In genomic region chr1:25554886-25555752, GRCh38 we compare ENCODE assay signal across 1 cellular context.
TF ChIP-seq lines count a peak whose summit lies in the region.

No MANE protein-coding gene starts in this region.

TF ChIP-seq in K562, 482 proteins besides CTCF, POLR2A, EP300 and RAD21 (continued from another document):
- 0 out of 2 replicates have a peak, but pooled peaks have one; percentile 20 for TF ChIP-seq ZFP91 (CRISPR knock-in tag; IDR thresholded peaks at IDR 0.05)
- TF ChIP-seq ZNF695 (CRISPR knock-in tag; IDR thresholded peaks at IDR 0.05) = no peak
- TF ChIP-seq ZNF217 (CRISPR knock-in tag; IDR thresholded peaks at IDR 0.05) = no peak
- TF ChIP-seq SREBF1 (IDR thresholded peaks at IDR 0.05; ENCODE audit: borderline replicate concordance, low read depth, low read length) = no peak
- TF ChIP-seq NFE2 (IDR thresholded peaks at IDR 0.05; ENCODE audit: low read depth) = peak; percentile 17; the same call in 1 of the 2 replicates
- TF ChIP-seq RAD51 (IDR thresholded peaks at IDR 0.05; ENCODE audit: borderline replicate concordance, low read depth) = no peak
- TF ChIP-seq ADNP (tag; IDR thresholded peaks at IDR 0.05) = peak; percentile 83; the same call in 1 of the 2 replicates
- TF ChIP-seq CHD4 (IDR thresholded peaks at IDR 0.05; ENCODE audit: insufficient read depth, insufficient replicate concordance, low read depth, low read length, poor library complexity, severe bottlenecking) = peak; percentile 22
- no peak for TF ChIP-seq ZNF175 (CRISPR knock-in tag; IDR thresholded peaks at IDR 0.05; ENCODE audit: low read depth)
- 0 out of 2 replicates have a peak, but pooled peaks have one; percentile 37 for TF ChIP-seq ZNF609 (CRISPR knock-in tag; IDR thresholded peaks at IDR 0.05; ENCODE audit: borderline replicate concordance)
- TF ChIP-seq NR1H2 (CRISPR knock-in tag; IDR thresholded peaks at IDR 0.05) = no peak
- no peak for TF ChIP-seq THRAP3 (IDR thresholded peaks at IDR 0.05; ENCODE audit: borderline replicate concordance)
- no peak for TF ChIP-seq RBM14 (IDR thresholded peaks at IDR 0.05; ENCODE audit: borderline replicate concordance, insufficient read depth, low read depth, low read length)
- TF ChIP-seq ZNF174 (CRISPR knock-in tag; IDR thresholded peaks at IDR 0.05) = no peak
- TF ChIP-seq FOXA1 (IDR thresholded peaks at IDR 0.05; ENCODE audit: borderline replicate concordance) = no peak
- 0 out of 2 replicates have a peak, but pooled peaks have one; percentile 23 for TF ChIP-seq ZC3H4 (CRISPR knock-in tag; IDR thresholded peaks at IDR 0.05; ENCODE audit: borderline replicate concordance)
- TF ChIP-seq ZNF449 (CRISPR knock-in tag; IDR thresholded peaks at IDR 0.05) = no peak
- TF ChIP-seq ZNF232 (CRISPR knock-in tag; IDR thresholded peaks at IDR 0.05) = no peak
- peak; percentile 68 for TF ChIP-seq RBM25 (IDR thresholded peaks at IDR 0.05; ENCODE audit: low read depth, low read length, severe bottlenecking)
- TF ChIP-seq RBM34 (IDR thresholded peaks at IDR 0.05; ENCODE audit: borderline replicate concordance, insufficient read depth, low read length) = no peak
- TF ChIP-seq CBX3 (IDR thresholded peaks at IDR 0.05; ENCODE audit: borderline replicate concordance in 1 of 2, low read length in 2 of 2) = 0 out of 3 replicates have a peak, but pooled peaks of 1 of the 2 experiments have one; percentile 37
- TF ChIP-seq, protein P1, sequence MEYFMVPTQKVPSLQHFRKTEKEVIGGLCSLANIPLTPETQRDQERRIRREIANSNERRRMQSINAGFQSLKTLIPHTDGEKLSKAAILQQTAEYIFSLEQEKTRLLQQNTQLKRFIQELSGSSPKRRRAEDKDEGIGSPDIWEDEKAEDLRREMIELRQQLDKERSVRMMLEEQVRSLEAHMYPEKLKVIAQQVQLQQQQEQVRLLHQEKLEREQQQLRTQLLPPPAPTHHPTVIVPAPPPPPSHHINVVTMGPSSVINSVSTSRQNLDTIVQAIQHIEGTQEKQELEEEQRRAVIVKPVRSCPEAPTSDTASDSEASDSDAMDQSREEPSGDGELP (CRISPR knock-in tag; IDR thresholded peaks at IDR 0.05; ENCODE audit: borderline replicate concordance) = 0 out of 2 replicates have a peak, but pooled peaks have one; percentile 17
- 0 out of 2 replicates have a peak, but pooled peaks have one; percentile 29 for TF ChIP-seq STAG1 (CRISPR knock-in tag; IDR thresholded peaks at IDR 0.05; ENCODE audit: borderline replicate concordance)
- TF ChIP-seq FOXK2 (conservative IDR thresholded peaks at IDR 0.05 in 1 of 2, IDR thresholded peaks at IDR 0.05 in 1 of 2; ENCODE audit: low read depth in 2 of 2) = no peak
- TF ChIP-seq SRSF7 (optimal IDR thresholded peaks at IDR 0.05; ENCODE audit: low read depth, low read length) = no peak
- TF ChIP-seq LEF1 (IDR thresholded peaks at IDR 0.05) = no peak
- no peak for TF ChIP-seq CEBPB (tag; IDR thresholded peaks at IDR 0.05)
- TF ChIP-seq HEY1 (CRISPR knock-in tag; IDR thresholded peaks at IDR 0.05; ENCODE audit: borderline replicate concordance) = no peak
- TF ChIP-seq, protein P2, sequence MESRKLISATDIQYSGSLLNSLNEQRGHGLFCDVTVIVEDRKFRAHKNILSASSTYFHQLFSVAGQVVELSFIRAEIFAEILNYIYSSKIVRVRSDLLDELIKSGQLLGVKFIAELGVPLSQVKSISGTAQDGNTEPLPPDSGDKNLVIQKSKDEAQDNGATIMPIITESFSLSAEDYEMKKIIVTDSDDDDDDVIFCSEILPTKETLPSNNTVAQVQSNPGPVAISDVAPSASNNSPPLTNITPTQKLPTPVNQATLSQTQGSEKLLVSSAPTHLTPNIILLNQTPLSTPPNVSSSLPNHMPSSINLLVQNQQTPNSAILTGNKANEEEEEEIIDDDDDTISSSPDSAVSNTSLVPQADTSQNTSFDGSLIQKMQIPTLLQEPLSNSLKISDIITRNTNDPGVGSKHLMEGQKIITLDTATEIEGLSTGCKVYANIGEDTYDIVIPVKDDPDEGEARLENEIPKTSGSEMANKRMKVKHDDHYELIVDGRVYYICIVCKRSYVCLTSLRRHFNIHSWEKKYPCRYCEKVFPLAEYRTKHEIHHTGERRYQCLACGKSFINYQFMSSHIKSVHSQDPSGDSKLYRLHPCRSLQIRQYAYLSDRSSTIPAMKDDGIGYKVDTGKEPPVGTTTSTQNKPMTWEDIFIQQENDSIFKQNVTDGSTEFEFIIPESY (CRISPR knock-in tag; IDR thresholded peaks at IDR 0.05) = no peak
- no peak for TF ChIP-seq E2F3 (CRISPR knock-in tag; IDR thresholded peaks at IDR 0.05)
- TF ChIP-seq ERF (CRISPR knock-in tag; IDR thresholded peaks at IDR 0.05) = no peak
- 0 out of 2 replicates have a peak, but pooled peaks have one; percentile 35 for TF ChIP-seq SP1 (CRISPR knock-in tag; IDR thresholded peaks at IDR 0.05)
- peak; percentile 69 for TF ChIP-seq BCOR (IDR thresholded peaks at IDR 0.05)
- no peak for TF ChIP-seq ETV1 (tag; conservative IDR thresholded peaks at IDR 0.05; ENCODE audit: low read depth)
- TF ChIP-seq KAT7 (CRISPR knock-in tag; IDR thresholded peaks at IDR 0.05; ENCODE audit: borderline replicate concordance) = 0 out of 2 replicates have a peak, but pooled peaks have one; percentile 43
- TF ChIP-seq ESRRA (IDR thresholded peaks at IDR 0.05; ENCODE audit: borderline replicate concordance, low read depth) = peak; percentile 89
- TF ChIP-seq ELF4 (CRISPR knock-in tag; IDR thresholded peaks at IDR 0.05) = no peak
